Comparison of ENCODE assay signal across 24 cellular contexts in the genomic region with DNA sequence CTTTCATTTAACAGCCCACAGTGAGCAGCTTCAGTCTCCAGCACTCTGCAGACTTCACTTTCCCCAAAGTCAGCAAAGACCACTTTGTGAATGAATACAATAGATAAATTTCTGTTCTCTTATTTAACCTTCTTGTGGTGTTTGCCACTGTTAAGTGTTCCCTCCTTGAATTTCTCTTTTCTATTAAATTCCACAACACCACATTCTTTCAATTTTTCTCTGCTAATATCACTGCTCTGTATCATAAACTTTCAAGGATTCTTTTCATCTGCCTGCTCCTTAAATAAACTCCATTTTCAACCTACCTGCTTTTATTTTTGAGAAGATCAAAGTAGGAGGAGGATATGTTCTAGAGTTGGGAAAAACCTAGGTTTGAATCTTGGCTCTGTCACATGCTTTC.
DNase-seq lines count a peak whose midpoint lies in the region; ATAC-seq, FAIRE-seq and TF ChIP-seq lines count a peak whose summit lies in the region.
"Had no signal": no experiment of that assay in that cellular context is flagged by ENCODE, and none has a peak within 500 bp of the region (broad histone marks: within the 10 kb centered on the region; RNA-seq: fewer than 3 reads in every experiment).

No MANE protein-coding gene starts in this region.

- H2AFZ ChIP-seq in mammary epithelial cell (ENCODE audit: low read depth, low read length) = peak overlapping the region; percentile 13
- H2AFZ ChIP-seq in H1 (ENCODE audit: low read length) = peak overlapping the region; percentile 50; the same call in 1 of the 2 replicates
- no peak overlapping the region for H2AFZ ChIP-seq in neural progenitor cell (replicated peaks)
- H2AFZ ChIP-seq in H9 (ENCODE audit: low read length) = no peak overlapping the region

- H3K9me3 ChIP-seq in mammary epithelial cell (replicated peaks; ENCODE audit: insufficient read depth, low read length) (no peaks in the 10 kb centered on the region), breast epithelium (no peaks in the 10 kb centered on the region), H1 (ENCODE audit: insufficient read depth in 2 of 2, low read depth in 1 of 2, low read length in 1 of 2) (no peaks in the 10 kb centered on the region), neural progenitor cell (ENCODE audit: low read depth) (no peaks in the 10 kb centered on the region), H9 (ENCODE audit: control insufficient read depth, low read depth, low read length) (no peaks in the 10 kb centered on the region)
- H3K9me3 ChIP-seq: MG63 had no signal

- H3K23ac ChIP-seq in H1 (ENCODE audit: insufficient read length) = no peak overlapping the region
- H3K23ac ChIP-seq in H9 (ENCODE audit: insufficient read length, low read depth, low read length) = no peak overlapping the region

- ATAC-seq in HG02588 (IDR thresholded peaks at IDR 0.05; ENCODE audit: unreplicated experiment) (no peak), GM18909 (IDR thresholded peaks at IDR 0.05; ENCODE audit: poor library complexity, unreplicated experiment) (no peak)
- ATAC-seq: CD8-positive, alpha-beta T cell had no signal

- H3K79me2 ChIP-seq in mammary epithelial cell (ENCODE audit: insufficient read depth, low read length) (no peaks in the 10 kb centered on the region), H1 (ENCODE audit: control insufficient read depth in 1 of 2, insufficient read depth in 2 of 2, low read length in 2 of 2) (no peaks in the 10 kb centered on the region), neural progenitor cell (ENCODE audit: low read depth) (no peaks in the 10 kb centered on the region), H9 (ENCODE audit: insufficient read depth, low read length) (no peaks in the 10 kb centered on the region)

- peaks cover 6% of the 10 kb centered on the region for H3K4me1 Mint-ChIP-seq in neural progenitor cell
- H3K4me1 Mint-ChIP-seq in H9 = peaks cover 5 to 7% of the 10 kb centered on the region in 2 experiments; a peak in 3 of 4 replicates

- H3K4me3 ChIP-seq in mammary epithelial cell (replicated peaks in 1 of 3; ENCODE audit: insufficient read depth in 1 of 3, low read depth in 2 of 3, low read length in 3 of 3) (no peak overlapping the region), breast epithelium (no peak overlapping the region), H1 (ENCODE audit: extremely low read depth in 1 of 4, insufficient read depth in 2 of 4, low read depth in 3 of 4, low read length in 4 of 4) (no peak overlapping the region), neural progenitor cell (no peak overlapping the region)
- H3K4me3 ChIP-seq: MG63 had no signal

- POLR2A ChIA-PET in H1 (lab: Charles Lee; ENCODE audit: partially characterized antibody) = no interaction called here

- TF ChIP-seq CTCF in mammary epithelial cell (conservative IDR thresholded peaks at IDR 0.05 in 1 of 2, IDR thresholded peaks at IDR 0.05 in 1 of 2; ENCODE audit: extremely low read depth in 1 of 2, insufficient read depth in 1 of 2, low read depth in 1 of 2, low read length in 2 of 2) (no peak), breast epithelium (IDR thresholded peaks at IDR 0.05) (no peak), H1 (IDR thresholded peaks at IDR 0.05; ENCODE audit: control extremely low read depth in 1 of 3, insufficient read depth in 1 of 3, low read depth in 1 of 3, low read length in 3 of 3) (no peak), neural progenitor cell (IDR thresholded peaks at IDR 0.05) (no peak), H9 (conservative IDR thresholded peaks at IDR 0.05) (no peak)

- H3K56ac ChIP-seq in H1 (replicated peaks; ENCODE audit: insufficient read length, low read depth, low read length) (no peak overlapping the region), H9 (ENCODE audit: insufficient read length, low read depth, low read length) (no peak overlapping the region)

- no peak overlapping the region for H3T11ph ChIP-seq in H9 (ENCODE audit: low read length)

- H4K20me1 ChIP-seq in mammary epithelial cell (ENCODE audit: insufficient read depth, low read length) = no peaks in the 10 kb centered on the region
- no peaks in the 10 kb centered on the region for H4K20me1 ChIP-seq in H1 (replicated peaks in 1 of 2; ENCODE audit: control insufficient read depth in 1 of 2, insufficient read depth in 2 of 2, low read length in 2 of 2)
- no peaks in the 10 kb centered on the region for H4K20me1 ChIP-seq in neural progenitor cell (ENCODE audit: low read depth)
- H4K20me1 ChIP-seq in H9 (ENCODE audit: control insufficient read depth, insufficient read depth, insufficient read length) = no peaks in the 10 kb centered on the region

- BruUV-seq in mammary epithelial cell (replicated peaks; lab: Mats Ljungman, UMichigan) = no TSS peak

- intact Hi-C loops in mammary epithelial cell (cut with micrococcal nuclease) = no loop called here
- intact Hi-C loops in breast epithelium (cut with DNase I; ENCODE audit: low total_unique reads) = no loop called here

- no peak for TF ChIP-seq RAD21 in H1 (IDR thresholded peaks at IDR 0.05 in 1 of 2, conservative IDR thresholded peaks at IDR 0.05 in 1 of 2; ENCODE audit: low read depth in 2 of 2, low read length in 2 of 2)

- H3K14ac ChIP-seq in H1 (ENCODE audit: insufficient read length) (no peak overlapping the region), H9 (ENCODE audit: insufficient read depth, low read length) (no peak overlapping the region)

- no peaks in the 10 kb centered on the region for H3K79me1 ChIP-seq in H1 (ENCODE audit: low read depth, low read length)
- H3K79me1 ChIP-seq in H9 (ENCODE audit: insufficient read depth, low read depth, low read length, poor library complexity, severe bottlenecking) = no peaks in the 10 kb centered on the region

- DNase-seq in mammary epithelial cell = no peak
- no peak for DNase-seq in breast epithelium (ENCODE audit: low spot score in 2 of 2)
- no peak for DNase-seq in H1 (ENCODE audit: low read depth in 1 of 2, low spot score in 2 of 2)
- DNase-seq in neural progenitor cell (ENCODE audit: low spot score) = no peak
- no peak for DNase-seq in H9
- DNase-seq in KG1 (lab: John Stamatoyannopoulos, UW) = no peak
- DNase-seq: 8988T; C1 segment of cervical spinal cord; Calu3; CD8-positive, alpha-beta T cell; DMS153; MG63; NCI-H1436; NCI-H1930; NCI-H226; NCI-H524; NCI-H774; NK-92 treated with Interleukin-12 subunit alpha and Interleukin-12 subunit beta, amount 100 ng/mL, for 24 hours; SW 1271 had no signal

- H3K4ac ChIP-seq in H1 (replicated peaks; ENCODE audit: insufficient read length, low read depth, low read length) (no peak overlapping the region), H9 (ENCODE audit: low read depth, low read length) (no peak overlapping the region)

- peaks cover 13% of the 10 kb centered on the region for H3K9me3 Mint-ChIP-seq in neural progenitor cell
- peaks cover 0 to 3% of the 10 kb centered on the region in 2 experiments; a peak in 4 of 5 replicates for H3K9me3 Mint-ChIP-seq in H9

- H3K27ac ChIP-seq in mammary epithelial cell (ENCODE audit: insufficient read depth, low read depth, low read length) (no peak overlapping the region), breast epithelium (no peak overlapping the region), H1 (ENCODE audit: low read depth, low read length) (no peak overlapping the region), neural progenitor cell (no peak overlapping the region), H9 (ENCODE audit: insufficient read length, low read depth, low read length) (no peak overlapping the region)

- H2BK15ac ChIP-seq in H1 (ENCODE audit: low read length) (no peak overlapping the region), H9 (ENCODE audit: low read depth, low read length) (no peak overlapping the region)

- H3K27me3 Mint-ChIP-seq in neural progenitor cell (ENCODE audit: insufficient read depth, low read depth) (no peaks in the 10 kb centered on the region), H9 (ENCODE audit: low read depth) (no peaks in the 10 kb centered on the region)

- H3K23me2 ChIP-seq in H1 (ENCODE audit: low read depth, low read length) = no peaks in the 10 kb centered on the region
- H3K23me2 ChIP-seq in H9 (ENCODE audit: insufficient read length, low read depth, low read length, poor library complexity, severe bottlenecking) = no peaks in the 10 kb centered on the region

- no peaks in the 10 kb centered on the region for H3F3A ChIP-seq in neural progenitor cell (ENCODE audit: low read depth)

- no peak for TF ChIP-seq EP300 in H1 (IDR thresholded peaks at IDR 0.05; ENCODE audit: borderline replicate concordance in 1 of 2, low read depth in 2 of 2, low read length in 2 of 2)

- H4K91ac ChIP-seq in H1 (replicated peaks; ENCODE audit: insufficient read length, low read length) = no peak overlapping the region
- H4K91ac ChIP-seq in H9 (ENCODE audit: insufficient read length, low read depth, low read length) = no peak overlapping the region

- H3K9ac ChIP-seq in mammary epithelial cell (ENCODE audit: insufficient read depth, low read length) = no peak overlapping the region
- H3K9ac ChIP-seq in H1 (replicated peaks in 1 of 4; ENCODE audit: extremely low read depth in 1 of 4, low read depth in 3 of 4, low read length in 3 of 4) = no peak overlapping the region
- no peak overlapping the region for H3K9ac ChIP-seq in neural progenitor cell
- no peak overlapping the region for H3K9ac ChIP-seq in H9 (ENCODE audit: extremely low read depth, insufficient read length, low read length)

- H3K4me3 Mint-ChIP-seq in neural progenitor cell (no peak overlapping the region), H9 (no peak overlapping the region)
- H3K4me3 Mint-ChIP-seq: CD8-positive, alpha-beta T cell had no signal

- H3K4me1 ChIP-seq in mammary epithelial cell (ENCODE audit: insufficient read depth, low read length) (no peaks in the 10 kb centered on the region), breast epithelium (no peaks in the 10 kb centered on the region), H1 (replicated peaks in 1 of 4; ENCODE audit: control insufficient read depth in 3 of 4, insufficient read depth in 4 of 4, low read length in 3 of 4) (no peaks in the 10 kb centered on the region; a peak in 1 of 7 replicates), neural progenitor cell (peaks cover 9% of the 10 kb centered on the region), H9 (ENCODE audit: insufficient read depth, low read length) (no peaks in the 10 kb centered on the region)

- H2BK20ac ChIP-seq in H1 (ENCODE audit: low read length) (no peak overlapping the region), H9 (ENCODE audit: low read depth, low read length, poor library complexity, severe bottlenecking) (no peak overlapping the region)

- H3K27ac Mint-ChIP-seq in neural progenitor cell (peak overlapping the region; percentile 90), H9 (no peak overlapping the region)
- H3K27ac Mint-ChIP-seq: CD8-positive, alpha-beta T cell had no signal

- H4K8ac ChIP-seq in H1 (ENCODE audit: extremely low read depth, insufficient read depth, low read length) (no peak overlapping the region), H9 (replicated peaks; ENCODE audit: insufficient read length, low read depth, low read length) (no peak overlapping the region)

- H3K36me3 Mint-ChIP-seq in neural progenitor cell = peaks cover 8% of the 10 kb centered on the region
- H3K36me3 Mint-ChIP-seq in H9 (ENCODE audit: insufficient read depth in 1 of 3, low read depth in 3 of 3) = peaks cover 0 to 10% (median 8%) of the 10 kb centered on the region in 3 experiments; a peak in 5 of 7 replicates
- H3K36me3 Mint-ChIP-seq: CD8-positive, alpha-beta T cell had no signal

- H4K5ac ChIP-seq in H1 (ENCODE audit: insufficient read length, low read depth, low read length) (no peak overlapping the region), H9 (ENCODE audit: insufficient read length, low read depth, low read length) (no peak overlapping the region)

- H2AK5ac ChIP-seq in H1 (ENCODE audit: low read depth, low read length) (no peak overlapping the region), H9 (ENCODE audit: insufficient read length, low read length) (no peak overlapping the region)

- H2BK12ac ChIP-seq in H1 (ENCODE audit: low read depth, low read length) (no peak overlapping the region), H9 (ENCODE audit: insufficient read length, low read depth, low read length) (no peak overlapping the region)

- in situ Hi-C loops in mammary epithelial cell (cut with MboI; ENCODE audit: low sequenced_read_pairs in 2 of 2) = no loop called here

- H3K4me2 ChIP-seq in mammary epithelial cell (ENCODE audit: insufficient read depth, low read depth, low read length) (no peak overlapping the region), H1 (ENCODE audit: insufficient read depth in 1 of 2, low read depth in 2 of 2, low read length in 2 of 2) (no peak overlapping the region), neural progenitor cell (no peak overlapping the region), H9 (ENCODE audit: insufficient read depth, insufficient read length, low read length) (no peak overlapping the region)

- H3K27me3 ChIP-seq in mammary epithelial cell (ENCODE audit: insufficient read depth, low read length) (no peaks in the 10 kb centered on the region), breast epithelium (no peaks in the 10 kb centered on the region), H1 (replicated peaks in 1 of 4; ENCODE audit: control insufficient read depth in 3 of 4, extremely low read depth in 1 of 4, insufficient read depth in 3 of 4, low read length in 3 of 4) (no peaks in the 10 kb centered on the region), neural progenitor cell (no peaks in the 10 kb centered on the region), H9 (ENCODE audit: insufficient read depth, low read length) (no peaks in the 10 kb centered on the region)
- H3K27me3 ChIP-seq: MG63 had no signal

- no peak for FAIRE-seq in H1 (lab: Jason Lieb, UNC)
- FAIRE-seq: GM12892, GM19239, RCC 7860 had no signal

- TF ChIP-seq POLR2A in breast epithelium (IDR thresholded peaks at IDR 0.05) (no peak), H1 (IDR thresholded peaks at IDR 0.05; ENCODE audit: control extremely low read depth in 1 of 2, low read depth in 2 of 2, low read length in 2 of 2) (no peak)

- H2BK5ac ChIP-seq in H1 (ENCODE audit: low read depth, low read length) (no peak overlapping the region), H9 (ENCODE audit: insufficient read length, low read length) (no peak overlapping the region)

- H2BK120ac ChIP-seq in H1 (replicated peaks; ENCODE audit: low read depth, low read length) = no peak overlapping the region
- no peak overlapping the region for H2BK120ac ChIP-seq in H9 (ENCODE audit: low read depth, low read length, poor library complexity, severe bottlenecking)

- H3K18ac ChIP-seq in H1 (ENCODE audit: extremely low read depth, low read length) (no peak overlapping the region), H9 (ENCODE audit: insufficient read length, low read depth, low read length) (no peak overlapping the region)

- H3K36me3 ChIP-seq in mammary epithelial cell (ENCODE audit: insufficient read depth, low read length) = no peaks in the 10 kb centered on the region
- no peaks in the 10 kb centered on the region for H3K36me3 ChIP-seq in breast epithelium
- H3K36me3 ChIP-seq in H1 (ENCODE audit: control insufficient read depth in 2 of 4, insufficient read depth in 4 of 4, low read length in 3 of 4) = no peaks in the 10 kb centered on the region
- H3K36me3 ChIP-seq in neural progenitor cell = peaks cover 4% of the 10 kb centered on the region
- H3K36me3 ChIP-seq: MG63 had no signal

- dilution Hi-C loops in mammary epithelial cell (cut with HindIII; ENCODE audit: low sequenced_read_pairs) = no loop called here

- CTCF ChIA-PET in mammary epithelial cell (lab: Charles Lee; ENCODE audit: low non-redundant PET) = no interaction called here
- CTCF ChIA-PET in H1 (lab: Charles Lee; ENCODE audit: partially characterized antibody) = no interaction called here

Comparison
In these comparisons a context has a peak if more than half of its experiments do, and no peak if none do; other contexts are left out.
1. H2AFZ ChIP-seq: peak in mammary epithelial cell (single experiment) and H1 (single experiment); none in neural progenitor cell (single experiment) and H9 (single experiment).